In the genomic region with DNA sequence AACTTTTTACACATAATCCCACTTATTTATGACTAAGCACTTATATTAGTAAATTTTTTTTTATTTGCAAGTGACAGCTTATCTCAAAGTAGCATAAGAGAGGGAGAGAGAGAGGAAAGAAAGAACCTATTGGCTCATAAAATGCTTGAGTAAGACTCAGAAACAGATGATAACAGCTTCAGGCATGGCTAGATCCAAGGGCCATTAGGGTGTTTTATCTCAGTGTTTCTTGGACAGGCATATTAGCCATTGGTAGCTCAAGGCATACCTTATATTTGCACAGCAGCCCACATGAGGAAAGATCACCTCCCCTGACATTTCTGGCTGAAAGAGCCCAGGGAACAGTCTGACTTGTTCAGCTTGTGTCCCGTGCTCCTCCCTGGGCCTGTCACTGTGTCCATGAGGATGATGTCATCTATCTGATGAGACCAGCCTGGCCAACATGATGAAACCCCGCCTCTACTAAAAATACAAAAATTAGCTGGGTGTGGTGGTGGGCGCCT, we compare ENCODE assay signal across 2 cellular contexts.
TF ChIP-seq lines count a peak whose summit lies in the region.

No MANE protein-coding gene starts in this region.

TF ChIP-seq in IMR-90, 13 proteins besides CTCF, POLR2A, EP300 and RAD21:
- TF ChIP-seq CEBPB (IDR thresholded peaks at IDR 0.05; ENCODE audit: low read depth, low read length) (no peak), MAZ (IDR thresholded peaks at IDR 0.05; ENCODE audit: borderline replicate concordance, low read depth, low read length) (no peak), CHD1 (IDR thresholded peaks at IDR 0.05; ENCODE audit: low read depth, low read length) (no peak), FOS (IDR thresholded peaks at IDR 0.05; ENCODE audit: low read depth, low read length) (no peak), MXI1 (IDR thresholded peaks at IDR 0.05; ENCODE audit: borderline replicate concordance, low read depth, low read length) (no peak), MAFK (IDR thresholded peaks at IDR 0.05; ENCODE audit: low read depth, low read length) (no peak), SMC3 (IDR thresholded peaks at IDR 0.05; ENCODE audit: low read depth, low read length) (no peak), RCOR1 (IDR thresholded peaks at IDR 0.05; ENCODE audit: insufficient replicate concordance, low read length) (no peak), NFE2L2 (IDR thresholded peaks at IDR 0.05; ENCODE audit: low read depth, low read length) (no peak), RFX5 (IDR thresholded peaks at IDR 0.05; ENCODE audit: low read depth, low read length) (no peak), BHLHE40 (IDR thresholded peaks at IDR 0.05; ENCODE audit: low read depth, low read length) (no peak)
- TF ChIP-seq, protein P1, sequence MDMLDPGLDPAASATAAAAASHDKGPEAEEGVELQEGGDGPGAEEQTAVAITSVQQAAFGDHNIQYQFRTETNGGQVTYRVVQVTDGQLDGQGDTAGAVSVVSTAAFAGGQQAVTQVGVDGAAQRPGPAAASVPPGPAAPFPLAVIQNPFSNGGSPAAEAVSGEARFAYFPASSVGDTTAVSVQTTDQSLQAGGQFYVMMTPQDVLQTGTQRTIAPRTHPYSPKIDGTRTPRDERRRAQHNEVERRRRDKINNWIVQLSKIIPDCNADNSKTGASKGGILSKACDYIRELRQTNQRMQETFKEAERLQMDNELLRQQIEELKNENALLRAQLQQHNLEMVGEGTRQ (IDR thresholded peaks at IDR 0.05; ENCODE audit: low read depth, low read length) = no peak
- TF ChIP-seq, protein P2, sequence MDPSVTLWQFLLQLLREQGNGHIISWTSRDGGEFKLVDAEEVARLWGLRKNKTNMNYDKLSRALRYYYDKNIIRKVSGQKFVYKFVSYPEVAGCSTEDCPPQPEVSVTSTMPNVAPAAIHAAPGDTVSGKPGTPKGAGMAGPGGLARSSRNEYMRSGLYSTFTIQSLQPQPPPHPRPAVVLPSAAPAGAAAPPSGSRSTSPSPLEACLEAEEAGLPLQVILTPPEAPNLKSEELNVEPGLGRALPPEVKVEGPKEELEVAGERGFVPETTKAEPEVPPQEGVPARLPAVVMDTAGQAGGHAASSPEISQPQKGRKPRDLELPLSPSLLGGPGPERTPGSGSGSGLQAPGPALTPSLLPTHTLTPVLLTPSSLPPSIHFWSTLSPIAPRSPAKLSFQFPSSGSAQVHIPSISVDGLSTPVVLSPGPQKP (IDR thresholded peaks at IDR 0.05; ENCODE audit: borderline replicate concordance, low read depth, low read length) = no peak

TF ChIP-seq in HepG2, 621 proteins besides CTCF, POLR2A, EP300 and RAD21:
- no peak for TF ChIP-seq CBFB (CRISPR knock-in tag; IDR thresholded peaks at IDR 0.05)
- TF ChIP-seq PITX1 (CRISPR knock-in tag; IDR thresholded peaks at IDR 0.05) = no peak
- TF ChIP-seq CREB1 (IDR thresholded peaks at IDR 0.05) = peak; percentile 20; the same call in 1 of the 2 replicates
- no peak for TF ChIP-seq CREB1 (CRISPR knock-in tag; IDR thresholded peaks at IDR 0.05)
- peak; percentile 14 for TF ChIP-seq TEAD3 (CRISPR knock-in tag; optimal IDR thresholded peaks at IDR 0.05; ENCODE audit: borderline replicate concordance)
- peak; percentile 25; the same call in 1 of the 2 replicates for TF ChIP-seq FOSL2 (CRISPR knock-in tag; IDR thresholded peaks at IDR 0.05)
- TF ChIP-seq ZNF329 (CRISPR knock-in tag; IDR thresholded peaks at IDR 0.05; ENCODE audit: low read depth) = peak; percentile 95
- no peak for TF ChIP-seq SCMH1 (CRISPR knock-in tag; IDR thresholded peaks at IDR 0.05; ENCODE audit: borderline replicate concordance)
- TF ChIP-seq ZNF75D (CRISPR knock-in tag; IDR thresholded peaks at IDR 0.05; ENCODE audit: borderline replicate concordance) = no peak
- TF ChIP-seq KLF9 (CRISPR knock-in tag; IDR thresholded peaks at IDR 0.05; ENCODE audit: low read depth) = no peak
- TF ChIP-seq, protein P3, sequence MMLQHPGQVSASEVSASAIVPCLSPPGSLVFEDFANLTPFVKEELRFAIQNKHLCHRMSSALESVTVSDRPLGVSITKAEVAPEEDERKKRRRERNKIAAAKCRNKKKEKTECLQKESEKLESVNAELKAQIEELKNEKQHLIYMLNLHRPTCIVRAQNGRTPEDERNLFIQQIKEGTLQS (CRISPR knock-in tag; IDR thresholded peaks at IDR 0.05) = 0 out of 2 replicates have a peak, but pooled peaks have one; percentile 39
- peak; percentile 95 for TF ChIP-seq ATF7 (IDR thresholded peaks at IDR 0.05)
- TF ChIP-seq ATF7 (CRISPR knock-in tag; IDR thresholded peaks at IDR 0.05) = no peak
- no peak for TF ChIP-seq KLF16 (CRISPR knock-in tag; IDR thresholded peaks at IDR 0.05)
TF ChIP-seq in HepG2: peak in this region for 6.
